Comparison of ENCODE assay signal across 8 cellular contexts in the genomic region with DNA sequence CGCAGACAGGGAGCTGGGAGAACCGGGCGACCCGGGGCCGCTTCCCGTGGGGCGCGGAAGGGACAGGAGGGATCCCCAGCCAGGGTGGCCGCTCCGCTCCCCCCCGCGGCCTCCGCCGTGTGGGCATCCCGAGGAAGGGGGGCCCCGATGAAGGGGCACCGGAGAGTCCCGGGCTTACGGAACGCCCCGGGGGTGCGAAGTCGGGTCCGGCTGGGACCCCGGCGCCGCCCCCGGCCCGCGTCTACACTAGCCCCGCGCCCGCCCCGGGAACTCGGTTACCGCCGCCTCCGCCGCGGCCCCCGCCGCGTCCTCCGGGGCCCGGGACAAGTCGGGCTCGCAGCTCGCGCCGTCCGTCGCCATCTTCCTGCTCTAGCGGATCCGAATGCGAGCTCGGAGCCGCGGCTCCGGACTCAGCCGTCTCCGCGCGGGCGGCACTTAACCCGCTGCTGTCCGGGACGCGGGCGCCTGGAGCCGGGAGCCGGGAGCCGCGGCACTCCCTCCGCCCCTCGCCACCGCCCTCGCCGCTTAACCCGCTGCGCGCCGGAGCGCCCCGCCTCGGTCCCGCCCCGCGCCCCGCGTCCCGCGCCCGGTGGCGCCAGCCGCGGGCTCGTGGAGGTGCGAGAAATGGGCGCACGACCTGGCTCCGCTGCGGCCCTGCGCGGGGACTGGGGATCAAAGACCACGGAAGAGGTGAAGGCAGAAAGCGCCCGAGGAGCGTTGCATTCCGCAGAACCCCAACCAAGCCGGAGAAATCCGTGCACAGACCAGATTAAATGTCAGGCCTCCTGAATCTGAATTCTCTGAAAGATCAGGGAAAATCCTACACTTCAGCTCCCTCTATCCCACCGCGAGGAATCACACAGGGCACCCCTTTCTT. TPM values are rescaled to one million over a fixed set of nuclear protein-coding genes. Genes with fewer than 3 reads are reported as not detected.
DNase-seq lines count a peak whose midpoint lies in the region; ATAC-seq, FAIRE-seq and TF ChIP-seq lines count a peak whose summit lies in the region.

TSS of gene CTTNBP2 (minus strand) at position 386 of the 877 bp plus-strand sequence. CDS start at position 360, 26 bp downstream.

- no peak for ATAC-seq in CD8-positive, alpha-beta T cell
- ATAC-seq in GM23338 (peak; percentile 65), HG03460 (IDR thresholded peaks at IDR 0.05; ENCODE audit: unreplicated experiment) (no peak)

- H3K4me1 ChIP-seq in CD8-positive, alpha-beta T cell (ENCODE audit: insufficient read depth, low read length), result peaks cover 5% of the 10 kb centered on the region
- H3K4me1 ChIP-seq in GM23338 (ENCODE audit: insufficient read depth) (peaks cover 65% of the 10 kb centered on the region), SK-N-SH (ENCODE audit: control insufficient read depth in 1 of 2, insufficient read depth in 2 of 2, low read depth in 1 of 2, low read length in 1 of 2) (peaks cover 0 to 3% of the 10 kb centered on the region in 2 experiments; a peak in 1 of 4 replicates), endodermal cell (ENCODE audit: control insufficient read depth, insufficient read depth, low read length) (no peaks in the 10 kb centered on the region), suprapubic skin (peaks cover 21% of the 10 kb centered on the region)

- peak within 1 kb of the TSS; percentile 91 for H2AFZ ChIP-seq in GM23338
- H2AFZ ChIP-seq in SK-N-SH (ENCODE audit: low read depth), result peak within 1 kb of the TSS; percentile 58

- H3K4me3 ChIP-seq in CD8-positive, alpha-beta T cell (ENCODE audit: low read depth, low read length), result no peak within 1 kb of the TSS
- H3K4me3 ChIP-seq in GM23338 (peak within 1 kb of the TSS; percentile 76), SK-N-SH (ENCODE audit: low read depth in 2 of 2, low read length in 1 of 2) (peak within 1 kb of the TSS; percentile 44 to 60), endodermal cell (ENCODE audit: low read length) (peak within 1 kb of the TSS; percentile 86), suprapubic skin (peak within 1 kb of the TSS; percentile 75)

- peaks cover 10% of the 10 kb centered on the region for H3K4me1 Mint-ChIP-seq in CD8-positive, alpha-beta T cell (ENCODE audit: low read depth)
- peaks cover 73% of the 10 kb centered on the region for H3K4me1 Mint-ChIP-seq in GM23338
- peaks cover 17% of the 10 kb centered on the region for H3K4me1 Mint-ChIP-seq in endodermal cell

- H3F3A ChIP-seq in GM23338 (replicated peaks; ENCODE audit: low read depth), result no peaks in the 10 kb centered on the region
- H3F3A ChIP-seq in SK-N-SH (replicated peaks; ENCODE audit: insufficient read depth), result no peaks in the 10 kb centered on the region

- FAIRE-seq in GM12892 (lab: Jason Lieb, UNC), result no peak

- H3K9me3 Mint-ChIP-seq in CD8-positive, alpha-beta T cell, result no peaks in the 10 kb centered on the region
- H3K9me3 Mint-ChIP-seq in GM23338 (no peaks in the 10 kb centered on the region), endodermal cell (no peaks in the 10 kb centered on the region)

- intact Hi-C loops in CD8-positive, alpha-beta T cell (cut with DNase I, micrococcal nuclease), result no loop called here

- peak within 1 kb of the TSS; percentile 56 for H3K4me3 Mint-ChIP-seq in CD8-positive, alpha-beta T cell
- H3K4me3 Mint-ChIP-seq in GM23338, result peak within 1 kb of the TSS; percentile 86
- peak within 1 kb of the TSS; percentile 79 for H3K4me3 Mint-ChIP-seq in endodermal cell

- no peak for TF ChIP-seq CTCF in CD8-positive, alpha-beta T cell (IDR thresholded peaks at IDR 0.05)
- TF ChIP-seq CTCF in GM23338 (conservative IDR thresholded peaks at IDR 0.05; ENCODE audit: low read depth in 2 of 2), result no peak; a peak in 1 of 4 replicates
- no peak for TF ChIP-seq CTCF in SK-N-SH (IDR thresholded peaks at IDR 0.05)
- TF ChIP-seq CTCF in endodermal cell (conservative IDR thresholded peaks at IDR 0.05), result peak; percentile 22
- TF ChIP-seq CTCF in suprapubic skin (IDR thresholded peaks at IDR 0.05), result no peak

- no peak within 1 kb of the TSS for H3K27ac ChIP-seq in CD8-positive, alpha-beta T cell (ENCODE audit: low read depth, low read length)
- H3K27ac ChIP-seq in GM23338 (ENCODE audit: low read depth), result no peak within 1 kb of the TSS
- H3K27ac ChIP-seq in SK-N-SH (ENCODE audit: low read depth in 2 of 2, low read length in 1 of 2), result no peak within 1 kb of the TSS
- no peak within 1 kb of the TSS for H3K27ac ChIP-seq in endodermal cell (ENCODE audit: low read depth, low read length)
- H3K27ac ChIP-seq in suprapubic skin, result peak within 1 kb of the TSS; percentile 52

- H3K27me3 ChIP-seq in CD8-positive, alpha-beta T cell (ENCODE audit: insufficient read depth, low read length), result peaks cover 9% of the 10 kb centered on the region
- H3K27me3 ChIP-seq in GM23338 (ENCODE audit: insufficient read depth), result no peaks in the 10 kb centered on the region
- H3K27me3 ChIP-seq in SK-N-SH (ENCODE audit: insufficient read depth), result peaks cover 56% of the 10 kb centered on the region
- H3K27me3 ChIP-seq in endodermal cell (ENCODE audit: control insufficient read depth, insufficient read depth, low read length, poor library complexity, severe bottlenecking), result peaks cover 30% of the 10 kb centered on the region
- H3K27me3 ChIP-seq in suprapubic skin, result no peaks in the 10 kb centered on the region

- CTCF ChIA-PET in CD8-positive, alpha-beta T cell (lab: Charles Lee), result no interaction called here
- CTCF ChIA-PET in SK-N-SH (lab: Yijun Ruan, JAX), result interaction anchor here (1.5 kb wide), 1 partner anchor 56 kb away, joined by 3 read pairs; no protein-coding TSS in a partner anchor

- H3K79me2 ChIP-seq in GM23338 (replicated peaks; ENCODE audit: insufficient read depth) (peaks cover 37% of the 10 kb centered on the region), SK-N-SH (ENCODE audit: insufficient read depth) (no peaks in the 10 kb centered on the region)

- peak within 1 kb of the TSS; percentile 89 for H3K4me2 ChIP-seq in GM23338
- peak within 1 kb of the TSS; percentile 73 for H3K4me2 ChIP-seq in SK-N-SH

- POLR2A ChIA-PET in CD8-positive, alpha-beta T cell (lab: Charles Lee), result no interaction called here
- POLR2A ChIA-PET in SK-N-SH (lab: Yijun Ruan, JAX), result no interaction called here

- no peaks in the 10 kb centered on the region for H3K9me2 ChIP-seq in GM23338 (ENCODE audit: insufficient read depth)
- H3K9me2 ChIP-seq in SK-N-SH, result 0 out of 2 replicates have a peak, but pooled peaks cover 5% of the 10 kb centered on the region

- peaks cover 39% of the 10 kb centered on the region for H3K27me3 Mint-ChIP-seq in CD8-positive, alpha-beta T cell (ENCODE audit: low read depth)
- H3K27me3 Mint-ChIP-seq in GM23338 (ENCODE audit: insufficient read depth, low read depth, poor library complexity) (peaks cover 10% of the 10 kb centered on the region), endodermal cell (ENCODE audit: insufficient read depth) (peaks cover 43% of the 10 kb centered on the region)

- H3K27ac Mint-ChIP-seq in CD8-positive, alpha-beta T cell, result no peak within 1 kb of the TSS
- H3K27ac Mint-ChIP-seq in GM23338 (peak within 1 kb of the TSS; percentile 63), endodermal cell (no peak within 1 kb of the TSS)

- no peak for TF ChIP-seq RAD21 in SK-N-SH (IDR thresholded peaks at IDR 0.05; ENCODE audit: low read length)

- WGBS in SK-N-SH (ENCODE audit: low lambda C conversion rate), result 3% methylated on average over 24 of the region's 113 CpGs
- 0% methylated on average over 49 to 113 of the region's 113 CpGs for WGBS in endodermal cell (ENCODE audit: insufficient coverage in 1 of 2, insufficient read length in 1 of 2), 2 experiments
- 4% methylated on average over 15 of the region's 113 CpGs for WGBS in suprapubic skin

- H4K20me1 ChIP-seq in GM23338 (replicated peaks; ENCODE audit: insufficient read depth) (no peaks in the 10 kb centered on the region), SK-N-SH (ENCODE audit: insufficient read depth) (no peaks in the 10 kb centered on the region)

- no peak for DNase-seq in CD8-positive, alpha-beta T cell
- DNase-seq in GM23338 (ENCODE audit: low spot score) (peak; percentile 85), SK-N-SH (peak; percentile 75), endodermal cell (peak; percentile 87), medulla oblongata (ENCODE audit: extremely low spot score) (peak; percentile 54), suprapubic skin (ENCODE audit: low spot score in 2 of 2) (peak; percentile 70 to 83), GM12892 (ENCODE audit: insufficient read length) (no peak)

- no peaks in the 10 kb centered on the region for H3K9me3 ChIP-seq in CD8-positive, alpha-beta T cell (ENCODE audit: low read length)
- H3K9me3 ChIP-seq in SK-N-SH, result no peaks in the 10 kb centered on the region
- no peaks in the 10 kb centered on the region for H3K9me3 ChIP-seq in endodermal cell (ENCODE audit: control insufficient read depth, low read length)
- H3K9me3 ChIP-seq in suprapubic skin, result no peaks in the 10 kb centered on the region

- H3K36me3 Mint-ChIP-seq in CD8-positive, alpha-beta T cell, result no peaks in the 10 kb centered on the region
- H3K36me3 Mint-ChIP-seq in GM23338 (ENCODE audit: low read depth) (no peaks in the 10 kb centered on the region; the same call in 2 of the 3 replicates), endodermal cell (ENCODE audit: low read depth) (no peaks in the 10 kb centered on the region)

- TF ChIP-seq POLR2A in suprapubic skin (IDR thresholded peaks at IDR 0.05) (no peak), GM12892 (IDR thresholded peaks at IDR 0.05; ENCODE audit: low read depth, low read length) (no peak)

- TF ChIP-seq EP300 in SK-N-SH (IDR thresholded peaks at IDR 0.05; ENCODE audit: borderline replicate concordance in 1 of 2, low read depth in 1 of 2, low read length in 1 of 2) (no peak), suprapubic skin (IDR thresholded peaks at IDR 0.05) (no peak)

- H3K36me3 ChIP-seq in CD8-positive, alpha-beta T cell (ENCODE audit: insufficient read depth, low read length), result no peaks in the 10 kb centered on the region
- no peaks in the 10 kb centered on the region for H3K36me3 ChIP-seq in GM23338 (ENCODE audit: insufficient read depth)
- H3K36me3 ChIP-seq in SK-N-SH (replicated peaks in 1 of 2; ENCODE audit: control insufficient read depth in 1 of 2, insufficient read depth in 2 of 2, low read length in 1 of 2), result no peaks in the 10 kb centered on the region
- H3K36me3 ChIP-seq in endodermal cell (ENCODE audit: control insufficient read depth, insufficient read depth, low read length), result no peaks in the 10 kb centered on the region
- no peaks in the 10 kb centered on the region for H3K36me3 ChIP-seq in suprapubic skin

- H3K9ac ChIP-seq in SK-N-SH (no peak within 1 kb of the TSS), endodermal cell (ENCODE audit: extremely low read depth, low read length, poor library complexity, severe bottlenecking) (peak within 1 kb of the TSS; percentile 39)

RNA-seq across cellular contexts. Expression of gene CTTNBP2, which starts in this region (rescaled TPM):
- total RNA-seq in CD8-positive, alpha-beta T cell, result not detected
- 22.7 and 26.8 TPM in 2 replicates for total RNA-seq in GM23338 (2014; rRNA removed; shearing (Covaris generic))
- polyA plus RNA-seq in GM23338 (2016; fragmentation: Nextera tagmentation; extraction: Ambion mirVana) (30.7 and 31.7 TPM in 2 replicates), SK-N-SH (2012; rRNA removed) (not detected in 2 replicates)
- polyA plus RNA-seq in SK-N-SH (2012; cell fraction: cytosol; rRNA removed), result not detected in 2 replicates
- polyA plus RNA-seq in SK-N-SH (2012; cell fraction: nucleus; rRNA removed), result not detected in 2 replicates
- total RNA-seq in endodermal cell (1 to 10 TPM; 5.2 to 6.5 TPM), suprapubic skin (1 to 10 TPM; 2.2 to 8.9 (median 5.3) TPM)
- 6.4 TPM for polyA plus RNA-seq in endodermal cell (2013, experiment 1 of 2)
- 6.5 TPM for polyA plus RNA-seq in endodermal cell (2013, experiment 2 of 2)
- not detected for polyA plus RNA-seq in GM12892 (2012; ENCODE audit: missing spikeins)

Comparison
In these comparisons a context has a peak if more than half of its experiments do, and no peak if none do; other contexts are left out.
1. RNA of gene CTTNBP2 (polyA plus RNA-seq): 30.7 to 31.7 TPM in GM23338; not detected in SK-N-SH; every median in the first group is over 10 times any median in the second.
2. Peak in DNase-seq, H3K4me3 ChIP-seq and H3K4me2 ChIP-seq in SK-N-SH; RNA of the gene not detected or under 1 TPM.
3. DNase-seq: peak in GM23338 (single experiment), endodermal cell (single experiment), medulla oblongata (single experiment) and suprapubic skin (2 of 2); none in CD8-positive, alpha-beta T cell (0 of 7) and GM12892 (single experiment).
4. Peak in every context shown above with its lines, with median percentiles within 50 percentile points of each other: H3K4me3 Mint-ChIP-seq.